Comparison of ENCODE assay signal across 15 cellular contexts in the genomic region with DNA sequence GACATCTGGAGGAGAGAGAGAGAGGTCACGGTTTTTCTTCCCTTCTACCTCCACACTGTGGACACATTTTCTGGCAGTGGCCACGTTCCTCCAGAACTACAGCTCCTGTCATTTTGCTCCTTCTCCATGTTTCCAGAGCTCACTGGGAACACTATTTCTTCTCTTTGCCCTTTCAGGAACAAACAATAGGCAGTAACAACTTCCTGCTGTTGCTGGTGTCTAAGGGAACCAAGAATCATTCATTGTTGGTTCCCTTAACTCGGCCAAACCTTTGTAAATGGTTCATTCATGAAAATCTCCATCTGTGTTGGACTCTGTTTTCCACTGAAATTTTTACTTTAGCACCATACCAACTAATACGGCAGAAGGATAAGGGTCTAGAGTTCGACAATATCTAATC.
"Had no signal": no experiment of that assay in that cellular context is flagged by ENCODE, and none has a peak within 500 bp of the region (broad histone marks: within the 10 kb centered on the region; RNA-seq: fewer than 3 reads in every experiment).

No MANE protein-coding gene starts in this region.

- H3K9me3 Mint-ChIP-seq: natural killer cell, neural progenitor cell had no signal

- H3K4me3 Mint-ChIP-seq: natural killer cell, neural progenitor cell had no signal

- H3K4me1 Mint-ChIP-seq: natural killer cell had no signal

- H3K27ac Mint-ChIP-seq: natural killer cell, neural progenitor cell, progenitor cell of endocrine pancreas had no signal

- ATAC-seq: gastroesophageal sphincter, natural killer cell, right cardiac atrium had no signal

- H3K36me3 Mint-ChIP-seq: natural killer cell, neural progenitor cell had no signal

- DNase-seq: effector memory CD4-positive, alpha-beta T cell; kidney glomerular epithelial cell; natural killer cell; ovary; right cardiac atrium; small intestine; stimulated activated CD4-positive, alpha-beta T cell treated with anti-CD3 and anti-CD28 coated beads, Interleukin-12 subunit alpha, Interleukin-12 subunit beta, amount 100 ng/mL, for 4 hours; stimulated activated CD4-positive, alpha-beta T cell treated with anti-CD3 and anti-CD28 coated beads, Interleukin-2, amount 100 ng/mL, for 48 hours; stimulated activated naive CD4-positive, alpha-beta T cell treated with Interleukin-2 at 50 U/mL for 16 hours; thyroid gland; upper lobe of left lung; uterus had no signal
